1 cellular context compared by ENCODE assay signal in genomic region chr2:182426915-182427233, GRCh38.
TF ChIP-seq lines count a peak whose summit lies in the region.

Gene PDE1A (minus strand): TSS chr2:182427036.

TF ChIP-seq in WTC11, 78 proteins besides CTCF, POLR2A, EP300 and RAD21 (continued from another document):
- TF ChIP-seq ATF6 (CRISPR knock-in tag; IDR thresholded peaks at IDR 0.05) (no peak), NFE2L1 (CRISPR knock-in tag; IDR thresholded peaks at IDR 0.05) (no peak), ZNF121 (CRISPR knock-in tag; IDR thresholded peaks at IDR 0.05) (no peak), USF1 (CRISPR knock-in tag; IDR thresholded peaks at IDR 0.05) (no peak), TEAD4 (CRISPR knock-in tag; IDR thresholded peaks at IDR 0.05) (no peak), ZNF671 (CRISPR knock-in tag; IDR thresholded peaks at IDR 0.05) (no peak), ZBTB43 (CRISPR knock-in tag; IDR thresholded peaks at IDR 0.05) (no peak), HMGA2 (CRISPR knock-in tag; IDR thresholded peaks at IDR 0.05) (no peak), ATF3 (CRISPR knock-in tag; conservative IDR thresholded peaks at IDR 0.05) (no peak), CBFB (CRISPR knock-in tag; IDR thresholded peaks at IDR 0.05; ENCODE audit: low read depth) (no peak)
- TF ChIP-seq, protein P1, sequence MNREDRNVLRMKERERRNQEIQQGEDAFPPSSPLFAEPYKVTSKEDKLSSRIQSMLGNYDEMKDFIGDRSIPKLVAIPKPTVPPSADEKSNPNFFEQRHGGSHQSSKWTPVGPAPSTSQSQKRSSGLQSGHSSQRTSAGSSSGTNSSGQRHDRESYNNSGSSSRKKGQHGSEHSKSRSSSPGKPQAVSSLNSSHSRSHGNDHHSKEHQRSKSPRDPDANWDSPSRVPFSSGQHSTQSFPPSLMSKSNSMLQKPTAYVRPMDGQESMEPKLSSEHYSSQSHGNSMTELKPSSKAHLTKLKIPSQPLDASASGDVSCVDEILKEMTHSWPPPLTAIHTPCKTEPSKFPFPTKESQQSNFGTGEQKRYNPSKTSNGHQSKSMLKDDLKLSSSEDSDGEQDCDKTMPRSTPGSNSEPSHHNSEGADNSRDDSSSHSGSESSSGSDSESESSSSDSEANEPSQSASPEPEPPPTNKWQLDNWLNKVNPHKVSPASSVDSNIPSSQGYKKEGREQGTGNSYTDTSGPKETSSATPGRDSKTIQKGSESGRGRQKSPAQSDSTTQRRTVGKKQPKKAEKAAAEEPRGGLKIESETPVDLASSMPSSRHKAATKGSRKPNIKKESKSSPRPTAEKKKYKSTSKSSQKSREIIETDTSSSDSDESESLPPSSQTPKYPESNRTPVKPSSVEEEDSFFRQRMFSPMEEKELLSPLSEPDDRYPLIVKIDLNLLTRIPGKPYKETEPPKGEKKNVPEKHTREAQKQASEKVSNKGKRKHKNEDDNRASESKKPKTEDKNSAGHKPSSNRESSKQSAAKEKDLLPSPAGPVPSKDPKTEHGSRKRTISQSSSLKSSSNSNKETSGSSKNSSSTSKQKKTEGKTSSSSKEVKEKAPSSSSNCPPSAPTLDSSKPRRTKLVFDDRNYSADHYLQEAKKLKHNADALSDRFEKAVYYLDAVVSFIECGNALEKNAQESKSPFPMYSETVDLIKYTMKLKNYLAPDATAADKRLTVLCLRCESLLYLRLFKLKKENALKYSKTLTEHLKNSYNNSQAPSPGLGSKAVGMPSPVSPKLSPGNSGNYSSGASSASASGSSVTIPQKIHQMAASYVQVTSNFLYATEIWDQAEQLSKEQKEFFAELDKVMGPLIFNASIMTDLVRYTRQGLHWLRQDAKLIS (CRISPR knock-in tag; IDR thresholded peaks at IDR 0.05; ENCODE audit: borderline replicate concordance): no peak
